ENCODE assay signal across 9 cellular contexts in genomic region chr1:220239213-220239612, GRCh38.
"Had no signal": no experiment of that assay in that cellular context is flagged by ENCODE, and none has a peak within 500 bp of the region (broad histone marks: within the 10 kb centered on the region; RNA-seq: fewer than 3 reads in every experiment).

No MANE protein-coding gene starts in this region.

- FAIRE-seq: H1, H54, HTR-8/SVneo had no signal

- H3K27ac ChIP-seq: KMS-11 had no signal

- H3K4me3 Mint-ChIP-seq: GM23338, H9 had no signal

- H3K9ac ChIP-seq: KMS-11 had no signal

- DNase-seq: H9, HCEC 1CT, Karpas-422, KBM-7 had no signal

- H3K4me3 ChIP-seq: GM23338 had no signal

- ATAC-seq: GM23338 had no signal

- H2AFZ ChIP-seq: GM23338 had no signal

- H3K4me2 ChIP-seq: GM23338, KMS-11 had no signal

- H3K27ac Mint-ChIP-seq: GM23338, H9 had no signal
